ENCODE assay signal across 9 cellular contexts in genomic region chr4:139901516-139902327, GRCh38.
DNase-seq lines count a peak whose midpoint lies in the region; ATAC-seq, FAIRE-seq and TF ChIP-seq lines count a peak whose summit lies in the region.
"Had no signal": no experiment of that assay in that cellular context is flagged by ENCODE, and none has a peak within 500 bp of the region (broad histone marks: within the 10 kb centered on the region; RNA-seq: fewer than 3 reads in every experiment).

No MANE protein-coding gene starts in this region.

- 56% methylated on average over 17 of the region's 17 CpGs for WGBS in GM12878 (ENCODE audit: insufficient coverage, insufficient replicate concordance, low lambda C conversion rate, missing lambda C conversion rate)
- WGBS in transverse colon (ENCODE audit: low coverage in 1 of 2), 2 donors: 51 to 53% methylated on average over 16 to 17 of the region's 17 CpGs

- in situ Hi-C loops in GM12878 (cut with MboI) (no loop called here), transverse colon (cut with MboI; ENCODE audit: low pct_ligation_motif_present in 1 of 4, low pct_unique_long_range_greater_than_20kb in 1 of 4, low sequenced_read_pairs in 3 of 4) (no loop called here)

- no peak for TF ChIP-seq RAD21 in GM12878 (IDR thresholded peaks at IDR 0.05; ENCODE audit: insufficient read depth, low read depth, low read length)

- no peaks in the 10 kb centered on the region for H4K20me1 ChIP-seq in GM12878 (ENCODE audit: control insufficient read depth, insufficient read depth)

- no TSS peak for BruUV-seq in GM12878 (replicated peaks; lab: Mats Ljungman, UMichigan)

- DNase-seq in NCI-H345 (lab: John Stamatoyannopoulos, UW) (peak; percentile 28), NCI-H345 treated with DMSO at 0.1 percent for 48 hours (lab: John Stamatoyannopoulos, UW; ENCODE audit: unreplicated experiment) (no peak), GM12878 (ENCODE audit: low read depth, low spot score) (no peak), medulla oblongata (ENCODE audit: extremely low spot score) (peak; percentile 31), transverse colon (no peak), D721Med (ENCODE audit: insufficient read length, low spot score) (no peak), HPDE6-E6E7 (ENCODE audit: extremely low spot score) (no peak)
- DNase-seq: islet precursor cell had no signal

- intact Hi-C loops in GM12878 (cut with micrococcal nuclease; ENCODE audit: unreplicated experiment) (no loop called here), transverse colon (cut with DNase I; ENCODE audit: low total_unique reads) (no loop called here)

- FAIRE-seq in GM12878 (lab: Jason Lieb, UNC) (no peak), D721Med (lab: Jason Lieb, UNC) (no peak)

- RAD21 ChIA-PET in GM12878 (lab: Charles Lee; ENCODE audit: unreplicated experiment): no interaction called here

- no peaks in the 10 kb centered on the region for H3K36me3 ChIP-seq in GM12878 (ENCODE audit: control insufficient read depth in 2 of 2, insufficient read depth in 2 of 2, low read length in 1 of 2)
- H3K36me3 ChIP-seq in transverse colon: no peaks in the 10 kb centered on the region

- no peaks in the 10 kb centered on the region for H3K79me2 ChIP-seq in GM12878 (ENCODE audit: control insufficient read depth, insufficient read depth, low read length)

- no peaks in the 10 kb centered on the region; the same call in 2 of the 3 replicates for H3K9me3 ChIP-seq in GM12878 (replicated peaks; ENCODE audit: control insufficient read depth, insufficient read depth, low read length)
- H3K9me3 ChIP-seq in transverse colon: no peaks in the 10 kb centered on the region

- CTCF ChIA-PET in GM12878 (lab: Yijun Ruan, JAX): interaction anchor here (1.2 kb wide), 1 partner anchor 352 kb away, joined by 3 read pairs; no protein-coding TSS in a partner anchor

- H3K27ac ChIP-seq in GM12878 (ENCODE audit: control insufficient read depth, insufficient read depth) (no peak overlapping the region), transverse colon (peak overlapping the region in 3 of 4 donors; percentile 0 to 62 (median 43))

- TF ChIP-seq EP300 in GM12878 (IDR thresholded peaks at IDR 0.05; ENCODE audit: borderline replicate concordance in 1 of 2, control insufficient read depth in 1 of 2, low read depth in 2 of 2, low read length in 2 of 2) (no peak), transverse colon (IDR thresholded peaks at IDR 0.05; ENCODE audit: low read depth) (no peak)

- no peak for ATAC-seq in GM12878
- ATAC-seq in GM19328 (IDR thresholded peaks at IDR 0.05; ENCODE audit: unreplicated experiment): no peak

- POLR2A ChIA-PET in GM12878 (lab: Charles Lee): no interaction called here

- H3K4me3 ChIP-seq in GM12878 (no peak overlapping the region), transverse colon (peak overlapping the region in 2 of 4 donors; percentile 10 to 27)

- H3K27me3 ChIP-seq in GM12878 (replicated peaks in 1 of 2; ENCODE audit: control insufficient read depth in 2 of 2, insufficient read depth in 2 of 2, low read length in 1 of 2) (no peaks in the 10 kb centered on the region), transverse colon (no peaks in the 10 kb centered on the region)

- H3K4me1 ChIP-seq in GM12878 (ENCODE audit: control insufficient read depth, insufficient read depth, low read length) (no peaks in the 10 kb centered on the region), transverse colon (peaks cover 0 to 10% (median 4%) of the 10 kb centered on the region in 4 donors)

- H3K9ac ChIP-seq in GM12878 (ENCODE audit: control insufficient read depth, insufficient read depth, low read length): no peak overlapping the region

- H3K4me2 ChIP-seq in GM12878 (ENCODE audit: control insufficient read depth, insufficient read depth): no peak overlapping the region

- SMC1A ChIA-PET in GM12878 (lab: Charles Lee; ENCODE audit: uncharacterized antibody, unreplicated experiment): no interaction called here

- H2AFZ ChIP-seq in GM12878 (ENCODE audit: control insufficient read depth, low read depth, low read length): no peak overlapping the region

- TF ChIP-seq POLR2A in GM12878 (IDR thresholded peaks at IDR 0.05; ENCODE audit: low read depth, low read length) (no peak), transverse colon (IDR thresholded peaks at IDR 0.05) (no peak)

- no peak for TF ChIP-seq CTCF in GM12878 (IDR thresholded peaks at IDR 0.05 in 2 of 3, conservative IDR thresholded peaks at IDR 0.05 in 1 of 3; ENCODE audit: control insufficient read depth in 2 of 3, extremely low read depth in 1 of 3, insufficient read depth in 1 of 3, low read depth in 3 of 3, low read length in 3 of 3)
- TF ChIP-seq CTCF in transverse colon (IDR thresholded peaks at IDR 0.05): no peak
- no peak for TF ChIP-seq CTCF in D721Med (IDR thresholded peaks at IDR 0.05; ENCODE audit: insufficient read depth, missing control alignments)

TF ChIP-seq in GM12878, 131 proteins besides CTCF, POLR2A, EP300 and RAD21:
- TF ChIP-seq BCL3 (IDR thresholded peaks at IDR 0.05; ENCODE audit: borderline replicate concordance, insufficient read depth, low read depth, low read length, poor library complexity, severe bottlenecking) (peak; percentile 48), SUZ12 (IDR thresholded peaks at IDR 0.05; ENCODE audit: unreplicated experiment) (no peak), ATF7 (IDR thresholded peaks at IDR 0.05; ENCODE audit: low read depth) (no peak), POU2F2 (IDR thresholded peaks at IDR 0.05; ENCODE audit: borderline replicate concordance, low read depth, low read length) (no peak)
TF ChIP-seq in GM12878: peak in this region for 1.

Comparison
In these comparisons a context has a peak if more than half of its experiments do, and no peak if none do; other contexts are left out.
1. DNase-seq: peak in NCI-H345 (single experiment) and medulla oblongata (single experiment); none in NCI-H345 treated with DMSO at 0.1 percent for 48 hours (single experiment), GM12878 (single experiment), transverse colon (single experiment), D721Med (single experiment) and HPDE6-E6E7 (single experiment).